10 cellular contexts compared by ENCODE assay signal in genomic region chr13:70849267-70849666, GRCh38.
"Had no signal": no experiment of that assay in that cellular context is flagged by ENCODE, and none has a peak within 500 bp of the region (broad histone marks: within the 10 kb centered on the region; RNA-seq: fewer than 3 reads in every experiment).

No MANE protein-coding gene starts in this region.

- H3K4me3 Mint-ChIP-seq: activated naive CD8-positive, alpha-beta T cell treated with anti-CD3 and anti-CD28 coated beads, Interleukin-2, amount 50 U/mL, for 24 hours; nephron; T-helper 1 cell treated with Interleukin-12 subunit alpha and Interleukin-12 subunit beta and Interleukin-4 antibody, amounts not matched to agents 30 μg/mL and 1 μg/mL, for 36 hours had no signal

- H3K4me3 ChIP-seq: esophagus muscularis mucosa, upper lobe of left lung had no signal

- H3K27me3 ChIP-seq: esophagus muscularis mucosa, upper lobe of left lung had no signal

- DNase-seq: activated CD4-positive, alpha-beta T cell treated with anti-CD3 and anti-CD28 coated beads, Interleukin-2, amount 50 U/mL, for 4 hours; activated naive CD8-positive, alpha-beta T cell treated with anti-CD3 and anti-CD28 coated beads, Interleukin-2, amount 50 U/mL, for 24 hours; activated T-cell treated with anti-CD3 and anti-CD28 coated beads, Interleukin-2, amount 50 U/mL, for 48 hours; glutamatergic neuron; stimulated activated naive CD8-positive, alpha-beta T cell treated with anti-CD3 and anti-CD28 coated beads, Interleukin-15, Interleukin-2, amounts not matched to agents 100 U/mL and 50 U/mL, for 24 hours; upper lobe of left lung had no signal

- H3K4me1 Mint-ChIP-seq: activated naive CD8-positive, alpha-beta T cell treated with anti-CD3 and anti-CD28 coated beads, Interleukin-2, amount 50 U/mL, for 24 hours; nephron had no signal

- H3K27ac Mint-ChIP-seq: activated naive CD8-positive, alpha-beta T cell treated with anti-CD3 and anti-CD28 coated beads, Interleukin-2, amount 50 U/mL, for 24 hours; nephron; T-helper 1 cell treated with Interleukin-12 subunit alpha and Interleukin-12 subunit beta and Interleukin-4 antibody, amounts not matched to agents 30 μg/mL and 1 μg/mL, for 36 hours had no signal

- ATAC-seq: activated naive CD8-positive, alpha-beta T cell treated with anti-CD3 and anti-CD28 coated beads, Interleukin-2, amount 50 U/mL, for 24 hours; sciatic nerve; stimulated activated naive CD8-positive, alpha-beta T cell treated with anti-CD3 and anti-CD28 coated beads, Interleukin-15, Interleukin-2, amounts not matched to agents 100 U/mL and 50 U/mL, for 24 hours had no signal

- H3K27ac ChIP-seq: esophagus muscularis mucosa, upper lobe of left lung had no signal

- H3K9me3 ChIP-seq: esophagus muscularis mucosa, upper lobe of left lung had no signal

- H3K36me3 ChIP-seq: esophagus muscularis mucosa, upper lobe of left lung had no signal

- H3K27me3 Mint-ChIP-seq: activated naive CD8-positive, alpha-beta T cell treated with anti-CD3 and anti-CD28 coated beads, Interleukin-2, amount 50 U/mL, for 24 hours had no signal

- H3K9me3 Mint-ChIP-seq: nephron; T-helper 1 cell treated with Interleukin-12 subunit alpha and Interleukin-12 subunit beta and Interleukin-4 antibody, amounts not matched to agents 30 μg/mL and 1 μg/mL, for 36 hours had no signal

- H3K4me1 ChIP-seq: esophagus muscularis mucosa, upper lobe of left lung had no signal
